24 cellular contexts compared by ENCODE assay signal in genomic region chr1:245588250-245588649, GRCh38.
DNase-seq lines count a peak whose midpoint lies in the region; ATAC-seq and TF ChIP-seq lines count a peak whose summit lies in the region.
"Had no signal": no experiment of that assay in that cellular context is flagged by ENCODE, and none has a peak within 500 bp of the region (broad histone marks: within the 10 kb centered on the region; RNA-seq: fewer than 3 reads in every experiment).

No MANE protein-coding gene starts in this region.

- H3K4me3 Mint-ChIP-seq in nephron (no peak overlapping the region), type B pancreatic cell (no peak overlapping the region)
- H3K4me3 Mint-ChIP-seq: CD4-positive, alpha-beta T cell; GM23338 had no signal

- peak; percentile 52 for DNase-seq in NCI-H1092 treated with DMSO at 0.1 percent for 48 hours (lab: John Stamatoyannopoulos, UW)
- peak; percentile 26 for DNase-seq in NCI-H69 (lab: John Stamatoyannopoulos, UW)
- no peak for DNase-seq in type B pancreatic cell (ENCODE audit: extremely low spot score, unreplicated experiment)
- no peak for DNase-seq in NCI-H1436 (lab: John Stamatoyannopoulos, UW)
- DNase-seq: Caco-2; CD4-positive, alpha-beta T cell; DMS 273 treated with DMSO at 0.1 percent for 48 hours; DND-41; HCEC 1CT; MG63; NCI-H146; NCI-H2081 treated with DMSO at 0.1 percent for 48 hours; NCI-H2171 treated with DMSO at 0.1 percent for 48 hours; NCI-H510A; NCI-H748 treated with DMSO at 0.1 percent for 48 hours; NK-92 treated with Interleukin-12 subunit alpha and Interleukin-12 subunit beta, amount 100 ng/mL, for 24 hours; SHP77 treated with DMSO at 0.1 percent for 48 hours had no signal

- TF ChIP-seq CTCF in nephron (IDR thresholded peaks at IDR 0.05; ENCODE audit: unreplicated experiment in 3 of 3), result no peak
- TF ChIP-seq CTCF in type B pancreatic cell (conservative IDR thresholded peaks at IDR 0.05), result no peak

- H3K27ac Mint-ChIP-seq in nephron (peak overlapping the region; percentile 45 to 86 (median 80)), type B pancreatic cell (peak overlapping the region; percentile 24)
- H3K27ac Mint-ChIP-seq: CD4-positive, alpha-beta T cell; GM23338 had no signal

- H3K36me3 Mint-ChIP-seq in nephron (ENCODE audit: low read depth) (peaks cover 4% of the 10 kb centered on the region), type B pancreatic cell (no peaks in the 10 kb centered on the region)

- H3K27me3 Mint-ChIP-seq in nephron (ENCODE audit: low read depth) (no peaks in the 10 kb centered on the region), type B pancreatic cell (peaks cover 16% of the 10 kb centered on the region)
- H3K27me3 Mint-ChIP-seq: CD4-positive, alpha-beta T cell had no signal

- peaks cover 48% of the 10 kb centered on the region for H3K4me1 Mint-ChIP-seq in nephron
- peaks cover 39% of the 10 kb centered on the region for H3K4me1 Mint-ChIP-seq in type B pancreatic cell (ENCODE audit: unreplicated experiment)

- H3K9me3 Mint-ChIP-seq in nephron (no peaks in the 10 kb centered on the region), type B pancreatic cell (no peaks in the 10 kb centered on the region)
- H3K9me3 Mint-ChIP-seq: CD4-positive, alpha-beta T cell; GM23338 had no signal

- ATAC-seq in GM18907 (IDR thresholded peaks at IDR 0.05; ENCODE audit: unreplicated experiment) (no peak), GM21528 (IDR thresholded peaks at IDR 0.05; ENCODE audit: low FRiP score, unreplicated experiment) (no peak)
- ATAC-seq: GM12878, GM23338, HepG2, K562 had no signal

Comparison
In these comparisons a context has a peak if more than half of its experiments do, and no peak if none do; other contexts are left out.
1. DNase-seq: peak in NCI-H1092 treated with DMSO at 0.1 percent for 48 hours (single experiment) and NCI-H69 (single experiment); none in type B pancreatic cell (single experiment) and NCI-H1436 (single experiment).